Comparison of ENCODE assay signal across 1 cellular context in the genomic region with DNA sequence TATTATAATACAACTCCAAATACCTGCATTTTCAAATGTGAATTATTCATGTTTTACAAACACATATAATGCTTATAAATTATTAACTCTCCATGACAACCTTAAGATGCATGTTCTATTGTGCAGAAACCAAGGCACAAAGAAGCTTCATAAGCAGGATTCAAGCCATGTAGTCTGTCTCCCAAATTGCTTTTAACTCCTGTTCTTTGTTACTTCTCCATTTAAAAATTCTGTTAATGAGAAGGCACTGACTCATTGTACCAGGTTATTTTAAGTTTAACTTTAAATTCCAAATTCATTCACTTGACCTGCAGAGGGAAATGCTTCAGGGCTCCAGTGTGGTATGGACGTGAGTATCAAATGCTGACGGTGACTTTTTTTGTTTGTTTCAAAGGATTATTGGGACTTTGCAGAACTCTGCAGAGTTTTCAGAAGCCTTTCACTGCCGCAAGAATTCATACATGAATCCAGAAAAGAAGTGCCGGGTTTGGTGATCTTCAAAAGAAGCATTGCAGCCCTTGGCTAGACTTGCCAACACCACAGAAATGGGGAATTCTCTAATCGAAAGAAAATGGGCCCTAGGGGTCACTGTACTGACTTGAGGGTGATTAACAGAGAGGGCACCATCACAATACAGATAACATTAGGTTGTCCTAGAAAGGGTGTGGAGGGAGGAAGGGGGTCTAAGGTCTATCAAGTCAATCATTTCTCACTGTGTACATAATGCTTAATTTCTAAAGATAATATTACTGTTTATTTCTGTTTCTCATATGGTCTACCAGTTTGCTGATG.
TF ChIP-seq lines count a peak whose summit lies in the region.

No MANE protein-coding gene starts in this region.

TF ChIP-seq in GM23338, 12 proteins besides CTCF, POLR2A, EP300 and RAD21:
- TF ChIP-seq, protein P1, sequence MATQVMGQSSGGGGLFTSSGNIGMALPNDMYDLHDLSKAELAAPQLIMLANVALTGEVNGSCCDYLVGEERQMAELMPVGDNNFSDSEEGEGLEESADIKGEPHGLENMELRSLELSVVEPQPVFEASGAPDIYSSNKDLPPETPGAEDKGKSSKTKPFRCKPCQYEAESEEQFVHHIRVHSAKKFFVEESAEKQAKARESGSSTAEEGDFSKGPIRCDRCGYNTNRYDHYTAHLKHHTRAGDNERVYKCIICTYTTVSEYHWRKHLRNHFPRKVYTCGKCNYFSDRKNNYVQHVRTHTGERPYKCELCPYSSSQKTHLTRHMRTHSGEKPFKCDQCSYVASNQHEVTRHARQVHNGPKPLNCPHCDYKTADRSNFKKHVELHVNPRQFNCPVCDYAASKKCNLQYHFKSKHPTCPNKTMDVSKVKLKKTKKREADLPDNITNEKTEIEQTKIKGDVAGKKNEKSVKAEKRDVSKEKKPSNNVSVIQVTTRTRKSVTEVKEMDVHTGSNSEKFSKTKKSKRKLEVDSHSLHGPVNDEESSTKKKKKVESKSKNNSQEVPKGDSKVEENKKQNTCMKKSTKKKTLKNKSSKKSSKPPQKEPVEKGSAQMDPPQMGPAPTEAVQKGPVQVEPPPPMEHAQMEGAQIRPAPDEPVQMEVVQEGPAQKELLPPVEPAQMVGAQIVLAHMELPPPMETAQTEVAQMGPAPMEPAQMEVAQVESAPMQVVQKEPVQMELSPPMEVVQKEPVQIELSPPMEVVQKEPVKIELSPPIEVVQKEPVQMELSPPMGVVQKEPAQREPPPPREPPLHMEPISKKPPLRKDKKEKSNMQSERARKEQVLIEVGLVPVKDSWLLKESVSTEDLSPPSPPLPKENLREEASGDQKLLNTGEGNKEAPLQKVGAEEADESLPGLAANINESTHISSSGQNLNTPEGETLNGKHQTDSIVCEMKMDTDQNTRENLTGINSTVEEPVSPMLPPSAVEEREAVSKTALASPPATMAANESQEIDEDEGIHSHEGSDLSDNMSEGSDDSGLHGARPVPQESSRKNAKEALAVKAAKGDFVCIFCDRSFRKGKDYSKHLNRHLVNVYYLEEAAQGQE (IDR thresholded peaks at IDR 0.05; ENCODE audit: unreplicated experiment) = no peak
- TF ChIP-seq, protein P2, sequence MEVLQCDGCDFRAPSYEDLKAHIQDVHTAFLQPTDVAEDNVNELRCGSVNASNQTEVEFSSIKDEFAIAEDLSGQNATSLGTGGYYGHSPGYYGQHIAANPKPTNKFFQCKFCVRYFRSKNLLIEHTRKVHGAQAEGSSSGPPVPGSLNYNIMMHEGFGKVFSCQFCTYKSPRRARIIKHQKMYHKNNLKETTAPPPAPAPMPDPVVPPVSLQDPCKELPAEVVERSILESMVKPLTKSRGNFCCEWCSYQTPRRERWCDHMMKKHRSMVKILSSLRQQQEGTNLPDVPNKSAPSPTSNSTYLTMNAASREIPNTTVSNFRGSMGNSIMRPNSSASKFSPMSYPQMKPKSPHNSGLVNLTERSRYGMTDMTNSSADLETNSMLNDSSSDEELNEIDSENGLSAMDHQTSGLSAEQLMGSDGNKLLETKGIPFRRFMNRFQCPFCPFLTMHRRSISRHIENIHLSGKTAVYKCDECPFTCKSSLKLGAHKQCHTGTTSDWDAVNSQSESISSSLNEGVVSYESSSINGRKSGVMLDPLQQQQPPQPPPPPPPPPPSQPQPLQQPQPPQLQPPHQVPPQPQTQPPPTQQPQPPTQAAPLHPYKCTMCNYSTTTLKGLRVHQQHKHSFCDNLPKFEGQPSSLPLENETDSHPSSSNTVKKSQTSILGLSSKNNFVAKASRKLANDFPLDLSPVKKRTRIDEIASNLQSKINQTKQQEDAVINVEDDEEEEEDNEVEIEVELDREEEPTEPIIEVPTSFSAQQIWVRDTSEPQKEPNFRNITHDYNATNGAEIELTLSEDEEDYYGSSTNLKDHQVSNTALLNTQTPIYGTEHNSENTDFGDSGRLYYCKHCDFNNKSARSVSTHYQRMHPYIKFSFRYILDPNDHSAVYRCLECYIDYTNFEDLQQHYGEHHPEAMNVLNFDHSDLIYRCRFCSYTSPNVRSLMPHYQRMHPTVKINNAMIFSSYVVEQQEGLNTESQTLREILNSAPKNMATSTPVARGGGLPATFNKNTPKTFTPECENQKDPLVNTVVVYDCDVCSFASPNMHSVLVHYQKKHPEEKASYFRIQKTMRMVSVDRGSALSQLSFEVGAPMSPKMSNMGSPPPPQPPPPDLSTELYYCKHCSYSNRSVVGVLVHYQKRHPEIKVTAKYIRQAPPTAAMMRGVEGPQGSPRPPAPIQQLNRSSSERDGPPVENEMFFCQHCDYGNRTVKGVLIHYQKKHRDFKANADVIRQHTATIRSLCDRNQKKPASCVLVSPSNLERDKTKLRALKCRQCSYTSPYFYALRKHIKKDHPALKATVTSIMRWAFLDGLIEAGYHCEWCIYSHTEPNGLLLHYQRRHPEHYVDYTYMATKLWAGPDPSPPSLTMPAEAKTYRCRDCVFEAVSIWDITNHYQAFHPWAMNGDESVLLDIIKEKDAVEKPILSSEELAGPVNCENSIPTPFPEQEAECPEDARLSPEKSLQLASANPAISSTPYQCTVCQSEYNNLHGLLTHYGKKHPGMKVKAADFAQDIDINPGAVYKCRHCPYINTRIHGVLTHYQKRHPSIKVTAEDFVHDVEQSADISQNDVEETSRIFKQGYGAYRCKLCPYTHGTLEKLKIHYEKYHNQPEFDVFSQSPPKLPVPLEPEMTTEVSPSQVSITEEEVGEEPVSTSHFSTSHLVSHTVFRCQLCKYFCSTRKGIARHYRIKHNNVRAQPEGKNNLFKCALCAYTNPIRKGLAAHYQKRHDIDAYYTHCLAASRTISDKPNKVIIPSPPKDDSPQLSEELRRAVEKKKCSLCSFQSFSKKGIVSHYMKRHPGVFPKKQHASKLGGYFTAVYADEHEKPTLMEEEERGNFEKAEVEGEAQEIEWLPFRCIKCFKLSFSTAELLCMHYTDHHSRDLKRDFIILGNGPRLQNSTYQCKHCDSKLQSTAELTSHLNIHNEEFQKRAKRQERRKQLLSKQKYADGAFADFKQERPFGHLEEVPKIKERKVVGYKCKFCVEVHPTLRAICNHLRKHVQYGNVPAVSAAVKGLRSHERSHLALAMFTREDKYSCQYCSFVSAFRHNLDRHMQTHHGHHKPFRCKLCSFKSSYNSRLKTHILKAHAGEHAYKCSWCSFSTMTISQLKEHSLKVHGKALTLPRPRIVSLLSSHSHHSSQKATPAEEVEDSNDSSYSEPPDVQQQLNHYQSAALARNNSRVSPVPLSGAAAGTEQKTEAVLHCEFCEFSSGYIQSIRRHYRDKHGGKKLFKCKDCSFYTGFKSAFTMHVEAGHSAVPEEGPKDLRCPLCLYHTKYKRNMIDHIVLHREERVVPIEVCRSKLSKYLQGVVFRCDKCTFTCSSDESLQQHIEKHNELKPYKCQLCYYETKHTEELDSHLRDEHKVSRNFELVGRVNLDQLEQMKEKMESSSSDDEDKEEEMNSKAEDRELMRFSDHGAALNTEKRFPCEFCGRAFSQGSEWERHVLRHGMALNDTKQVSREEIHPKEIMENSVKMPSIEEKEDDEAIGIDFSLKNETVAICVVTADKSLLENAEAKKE (CRISPR knock-in tag; IDR thresholded peaks at IDR 0.05) = no peak
- TF ChIP-seq, protein P3, sequence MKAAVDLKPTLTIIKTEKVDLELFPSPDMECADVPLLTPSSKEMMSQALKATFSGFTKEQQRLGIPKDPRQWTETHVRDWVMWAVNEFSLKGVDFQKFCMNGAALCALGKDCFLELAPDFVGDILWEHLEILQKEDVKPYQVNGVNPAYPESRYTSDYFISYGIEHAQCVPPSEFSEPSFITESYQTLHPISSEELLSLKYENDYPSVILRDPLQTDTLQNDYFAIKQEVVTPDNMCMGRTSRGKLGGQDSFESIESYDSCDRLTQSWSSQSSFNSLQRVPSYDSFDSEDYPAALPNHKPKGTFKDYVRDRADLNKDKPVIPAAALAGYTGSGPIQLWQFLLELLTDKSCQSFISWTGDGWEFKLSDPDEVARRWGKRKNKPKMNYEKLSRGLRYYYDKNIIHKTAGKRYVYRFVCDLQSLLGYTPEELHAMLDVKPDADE (IDR thresholded peaks at IDR 0.05) = no peak
- TF ChIP-seq ZNF331 (CRISPR knock-in tag; IDR thresholded peaks at IDR 0.05; ENCODE audit: low read depth) (no peak), EZH2 (IDR thresholded peaks at IDR 0.05; ENCODE audit: low read depth, unreplicated experiment) (no peak), JUNB (IDR thresholded peaks at IDR 0.05; ENCODE audit: unreplicated experiment) (no peak), EZH2phosphoT487 (IDR thresholded peaks at IDR 0.05; ENCODE audit: unreplicated experiment) (no peak), STAT1 (IDR thresholded peaks at IDR 0.05; ENCODE audit: unreplicated experiment) (no peak), POLR2AphosphoS5 (IDR thresholded peaks at IDR 0.05; ENCODE audit: low read depth) (no peak), NANOG (IDR thresholded peaks at IDR 0.05; ENCODE audit: borderline replicate concordance) (no peak), CREB1 (CRISPR knock-in tag; IDR thresholded peaks at IDR 0.05; ENCODE audit: low read depth) (no peak), ZNF114 (CRISPR knock-in tag; IDR thresholded peaks at IDR 0.05) (no peak)
